In genomic region chr4:6959261-6959660, GRCh38 we compare ENCODE assay signal across 19 cellular contexts. TPM values are rescaled to one million over a fixed set of nuclear protein-coding genes. Genes with fewer than 3 reads are reported as not detected.
DNase-seq lines count a peak whose midpoint lies in the region; ATAC-seq and TF ChIP-seq lines count a peak whose summit lies in the region.
"Had no signal": no experiment of that assay in that cellular context is flagged by ENCODE, and none has a peak within 500 bp of the region (broad histone marks: within the 10 kb centered on the region; RNA-seq: fewer than 3 reads in every experiment).

No MANE protein-coding gene starts in this region.

- DNase-seq in activated T-cell treated with anti-CD3 and anti-CD28 coated beads, Interleukin-2, amount 50 U/mL, for 24 hours: peak; percentile 15
- DNase-seq in activated T-cell treated with anti-CD3 and anti-CD28 coated beads, Interleukin-2, amount 50 U/mL, for 4 hours: no peak
- DNase-seq in effector memory CD8-positive, alpha-beta T cell: no peak
- peak; percentile 45 for DNase-seq in osteoblast (ENCODE audit: insufficient read length, low spot score, missing footprints)
- no peak for DNase-seq in NCI-H1048 (lab: John Stamatoyannopoulos, UW)
- DNase-seq in OCI-M1 (lab: John Stamatoyannopoulos, UW): no peak
- DNase-seq: Caco-2; CD4-positive, alpha-beta T cell; DND-41; HFFc6; Kasumi-1; NCI-H1417 treated with DMSO at 0.1 percent for 48 hours; NCI-H187 treated with DMSO at 0.1 percent for 48 hours; NCI-H2227 treated with DMSO at 0.1 percent for 48 hours; NCI-H510A had no signal

- ATAC-seq in activated T-cell treated with anti-CD3 and anti-CD28 coated beads, Interleukin-2, amount 50 U/mL, for 4 hours: no peak
- ATAC-seq in effector memory CD8-positive, alpha-beta T cell (replicated peaks): no peak
- ATAC-seq in HG02642 (IDR thresholded peaks at IDR 0.05; ENCODE audit: poor library complexity, unreplicated experiment): no peak
- ATAC-seq: GM12878 had no signal

- H3K27ac ChIP-seq in HEK293 (ENCODE audit: extremely low read depth, low read depth, low read length): no peak overlapping the region
- no peak overlapping the region for H3K27ac ChIP-seq in osteoblast (ENCODE audit: low read depth, low read length)

- H3K4me1 ChIP-seq in HEK293 (ENCODE audit: control insufficient read depth, insufficient read depth, low read length): no peaks in the 10 kb centered on the region
- no peaks in the 10 kb centered on the region for H3K4me1 ChIP-seq in osteoblast (ENCODE audit: insufficient read depth, low read length)

- CTCF ChIA-PET in HEK293 (lab: Yijun Ruan, JAX): no interaction called here

- no peak overlapping the region for H3K4me2 ChIP-seq in osteoblast (ENCODE audit: insufficient read depth, low read length)

- H3K79me2 ChIP-seq in osteoblast (ENCODE audit: insufficient read depth, low read length): no peaks in the 10 kb centered on the region

- H3K9me3 Mint-ChIP-seq in activated T-cell treated with anti-CD3 and anti-CD28 coated beads, Interleukin-2, amount 50 U/mL, for 24 hours: no peaks in the 10 kb centered on the region
- no peaks in the 10 kb centered on the region for H3K9me3 Mint-ChIP-seq in activated T-cell treated with anti-CD3 and anti-CD28 coated beads, Interleukin-2, amount 50 U/mL, for 4 hours
- H3K9me3 Mint-ChIP-seq in effector memory CD8-positive, alpha-beta T cell: no peaks in the 10 kb centered on the region
- H3K9me3 Mint-ChIP-seq: CD4-positive, alpha-beta T cell; HFFc6 had no signal

- H3K36me3 ChIP-seq in HEK293 (ENCODE audit: control insufficient read depth in 2 of 2, insufficient read depth in 1 of 2, low read length in 2 of 2): no peaks in the 10 kb centered on the region
- H3K36me3 ChIP-seq in osteoblast (ENCODE audit: insufficient read depth, low read length): no peaks in the 10 kb centered on the region

- no peaks in the 10 kb centered on the region for H3K9me3 ChIP-seq in HEK293 (ENCODE audit: control insufficient read depth, insufficient read depth, low read depth, low read length)
- no peaks in the 10 kb centered on the region for H3K9me3 ChIP-seq in osteoblast (ENCODE audit: low read depth, low read length)
- H3K9me3 ChIP-seq: Caco-2 had no signal

- POLR2A ChIA-PET in HEK293 (lab: Yijun Ruan, JAX): no interaction called here

- H3K36me3 Mint-ChIP-seq in activated T-cell treated with anti-CD3 and anti-CD28 coated beads, Interleukin-2, amount 50 U/mL, for 24 hours (ENCODE audit: low read depth): peaks cover 6% of the 10 kb centered on the region
- no peaks in the 10 kb centered on the region for H3K36me3 Mint-ChIP-seq in activated T-cell treated with anti-CD3 and anti-CD28 coated beads, Interleukin-2, amount 50 U/mL, for 4 hours (ENCODE audit: insufficient read depth)
- peaks cover 3% of the 10 kb centered on the region for H3K36me3 Mint-ChIP-seq in effector memory CD8-positive, alpha-beta T cell (ENCODE audit: insufficient read depth)

- H4K20me1 ChIP-seq in osteoblast (ENCODE audit: insufficient read depth, low read length): peaks cover 13% of the 10 kb centered on the region

- no peak overlapping the region for H3K4me3 ChIP-seq in HEK293 (ENCODE audit: low read depth, low read length)
- no peak overlapping the region for H3K4me3 ChIP-seq in osteoblast (ENCODE audit: insufficient read depth, low read length)
- H3K4me3 ChIP-seq: GM12878 had no signal

- no peak for TF ChIP-seq CTCF in HEK293 (tag by site-specific recombination; IDR thresholded peaks at IDR 0.05)
- no peak for TF ChIP-seq CTCF in osteoblast (IDR thresholded peaks at IDR 0.05; ENCODE audit: extremely low read depth, low read depth, low read length)

- no peaks in the 10 kb centered on the region for H3K27me3 Mint-ChIP-seq in activated T-cell treated with anti-CD3 and anti-CD28 coated beads, Interleukin-2, amount 50 U/mL, for 24 hours
- no peaks in the 10 kb centered on the region for H3K27me3 Mint-ChIP-seq in activated T-cell treated with anti-CD3 and anti-CD28 coated beads, Interleukin-2, amount 50 U/mL, for 4 hours (ENCODE audit: low read depth)
- no peaks in the 10 kb centered on the region for H3K27me3 Mint-ChIP-seq in effector memory CD8-positive, alpha-beta T cell
- H3K27me3 Mint-ChIP-seq: B cell; CD4-positive, alpha-beta T cell had no signal

- H2AFZ ChIP-seq in osteoblast (ENCODE audit: low read length): no peak overlapping the region

- H3K4me3 Mint-ChIP-seq in activated T-cell treated with anti-CD3 and anti-CD28 coated beads, Interleukin-2, amount 50 U/mL, for 24 hours: no peak overlapping the region
- no peak overlapping the region for H3K4me3 Mint-ChIP-seq in activated T-cell treated with anti-CD3 and anti-CD28 coated beads, Interleukin-2, amount 50 U/mL, for 4 hours
- H3K4me3 Mint-ChIP-seq in effector memory CD8-positive, alpha-beta T cell: no peak overlapping the region
- H3K4me3 Mint-ChIP-seq: B cell; CD4-positive, alpha-beta T cell; HFFc6 had no signal

- no peak overlapping the region for H3K27ac Mint-ChIP-seq in activated T-cell treated with anti-CD3 and anti-CD28 coated beads, Interleukin-2, amount 50 U/mL, for 24 hours
- H3K27ac Mint-ChIP-seq in effector memory CD8-positive, alpha-beta T cell: peak overlapping the region; percentile 68 to 70
- H3K27ac Mint-ChIP-seq: B cell; CD4-positive, alpha-beta T cell; HFFc6 had no signal

- H3K4me1 Mint-ChIP-seq in activated T-cell treated with anti-CD3 and anti-CD28 coated beads, Interleukin-2, amount 50 U/mL, for 24 hours (ENCODE audit: low read depth): peaks cover 66% of the 10 kb centered on the region
- H3K4me1 Mint-ChIP-seq in activated T-cell treated with anti-CD3 and anti-CD28 coated beads, Interleukin-2, amount 50 U/mL, for 4 hours (ENCODE audit: low read depth): peaks cover 44% of the 10 kb centered on the region
- peaks cover 46 to 51% of the 10 kb centered on the region in 2 donors for H3K4me1 Mint-ChIP-seq in effector memory CD8-positive, alpha-beta T cell (ENCODE audit: low read depth in 2 of 2)

- no peaks in the 10 kb centered on the region for H3K27me3 ChIP-seq in osteoblast (ENCODE audit: insufficient read depth, low read length)

TF ChIP-seq in HEK293, 187 proteins besides CTCF, POLR2A, EP300 and RAD21:
- TF ChIP-seq ZNF18 (tag by site-specific recombination; IDR thresholded peaks at IDR 0.05) (no peak), ZIC2 (tag by site-specific recombination; IDR thresholded peaks at IDR 0.05) (peak; percentile 54)

RNA-seq across cellular contexts. Expression of gene TBC1D14, which starts 49.6 kb away (rescaled TPM):
- total RNA-seq in activated T-cell treated with anti-CD3 and anti-CD28 coated beads, Interleukin-2, amount 50 U/mL, for 4 hours: 10 to 100 TPM; 39.8 to 45.7 (median 41.7) TPM
- 39.4 and 42.1 TPM in 2 replicates for total RNA-seq in osteoblast

Comparison
In these comparisons a context has a peak if more than half of its experiments do, and no peak if none do; other contexts are left out.
1. DNase-seq: peak in activated T-cell treated with anti-CD3 and anti-CD28 coated beads, Interleukin-2, amount 50 U/mL, for 24 hours (single experiment) and osteoblast (single experiment); none in activated T-cell treated with anti-CD3 and anti-CD28 coated beads, Interleukin-2, amount 50 U/mL, for 4 hours (single experiment), effector memory CD8-positive, alpha-beta T cell (0 of 3), NCI-H1048 (single experiment) and OCI-M1 (single experiment).